Comparison of ENCODE assay signal across 17 cellular contexts in genomic region chr3:15007681-15008141, GRCh38. TPM values are rescaled to one million over a fixed set of nuclear protein-coding genes. Genes with fewer than 3 reads are reported as not detected.
DNase-seq lines count a peak whose midpoint lies in the region; ATAC-seq, FAIRE-seq and TF ChIP-seq lines count a peak whose summit lies in the region.
"Had no signal": no experiment of that assay in that cellular context is flagged by ENCODE, and none has a peak within 500 bp of the region (broad histone marks: within the 10 kb centered on the region; RNA-seq: fewer than 3 reads in every experiment).

No MANE protein-coding gene starts in this region.

- H3K9ac ChIP-seq in astrocyte (ENCODE audit: low read length) = no peak overlapping the region

- H3K9me3 ChIP-seq in breast epithelium (no peaks in the 10 kb centered on the region), astrocyte (ENCODE audit: insufficient read depth, low read depth, low read length) (no peaks in the 10 kb centered on the region), upper lobe of right lung (no peaks in the 10 kb centered on the region)
- H3K9me3 ChIP-seq: A549 had no signal

- peaks cover 28% of the 10 kb centered on the region for H4K20me1 ChIP-seq in astrocyte (ENCODE audit: insufficient read depth, low read length)

- H2AFZ ChIP-seq in astrocyte (ENCODE audit: low read depth, low read length) = no peak overlapping the region

- BruUV-seq in MCF 10A (replicated peaks; lab: Mats Ljungman, UMichigan) = no TSS peak

- peaks cover 50% of the 10 kb centered on the region for H3K36me3 Mint-ChIP-seq in MCF 10A (ENCODE audit: insufficient read depth, unreplicated experiment)
- H3K36me3 Mint-ChIP-seq in astrocyte (ENCODE audit: low read depth, unreplicated experiment) = peaks cover 26% of the 10 kb centered on the region

- peak; percentile 85 to 88 for ATAC-seq in left cardiac atrium
- ATAC-seq in upper lobe of right lung = peak; percentile 78
- ATAC-seq: A549 had no signal

- H3K27me3 Mint-ChIP-seq in MCF 10A (ENCODE audit: insufficient read depth, unreplicated experiment) (no peaks in the 10 kb centered on the region), astrocyte (ENCODE audit: low read depth, unreplicated experiment) (no peaks in the 10 kb centered on the region)
- H3K27me3 Mint-ChIP-seq: activated CD4-positive, alpha-beta T cell treated with anti-CD3 and anti-CD28 coated beads, Interleukin-2, amount 10 ng/mL, durations not matched to agents 7 days and 5 days had no signal

- H3K4me1 ChIP-seq in breast epithelium (no peaks in the 10 kb centered on the region), astrocyte (ENCODE audit: insufficient read depth, low read length) (no peaks in the 10 kb centered on the region), upper lobe of right lung (peaks cover 6% of the 10 kb centered on the region)
- H3K4me1 ChIP-seq: A549 had no signal

- DNase-seq in MCF 10A (ENCODE audit: unreplicated experiment) = peak; percentile 8
- DNase-seq in breast epithelium (ENCODE audit: low spot score in 2 of 2) = no peak
- DNase-seq in astrocyte (ENCODE audit: low read depth) = peak; percentile 91
- no peak for DNase-seq in left cardiac atrium
- DNase-seq in upper lobe of right lung = no peak
- no peak for DNase-seq in T-helper 2 cell
- no peak for DNase-seq in UCSD-AML1 (lab: John Stamatoyannopoulos, UW; ENCODE audit: unreplicated experiment)
- DNase-seq in amygdala (lab: John Stamatoyannopoulos, UW) = no peak
- DNase-seq: activated CD4-positive, alpha-beta T cell treated with anti-CD3 and anti-CD28 coated beads, Interleukin-2, amount 10 ng/mL, durations not matched to agents 7 days and 5 days; effector CD8-positive, alpha-beta T cell; GF-D8; H7; Karpas-422; NCI-H526 treated with DMSO at 0.1 percent for 48 hours; stimulated activated CD4-positive, alpha-beta T cell treated with anti-CD3 and anti-CD28 coated beads, Interleukin-12 subunit alpha, Interleukin-12 subunit beta, amount 100 ng/mL, for 4 hours had no signal

- CTCF ChIA-PET in MCF 10A (lab: Yijun Ruan, JAX) = interaction anchor here (0.6 kb wide), 1 partner anchor 198 kb away, joined by 3 read pairs; no protein-coding TSS in a partner anchor

- H3K4me2 ChIP-seq in astrocyte (ENCODE audit: low read length) = no peak overlapping the region
- H3K4me2 ChIP-seq: A549 had no signal

- intact Hi-C loops in MCF 10A (cut with micrococcal nuclease) = no loop called here
- intact Hi-C loops in breast epithelium (cut with DNase I; ENCODE audit: low total_unique reads) = no loop called here
- intact Hi-C loops in left cardiac atrium (cut with DNase I) = no loop called here
- intact Hi-C loops in upper lobe of right lung (cut with DNase I) = no loop called here

- H3K27ac ChIP-seq in breast epithelium = no peak overlapping the region
- no peak overlapping the region for H3K27ac ChIP-seq in astrocyte (ENCODE audit: low read depth, low read length)
- H3K27ac ChIP-seq in upper lobe of right lung = no peak overlapping the region
- H3K27ac ChIP-seq: A549, SK-N-MC had no signal

- H3K9me3 Mint-ChIP-seq in MCF 10A (ENCODE audit: unreplicated experiment) (no peaks in the 10 kb centered on the region), astrocyte (ENCODE audit: unreplicated experiment) (no peaks in the 10 kb centered on the region)
- H3K9me3 Mint-ChIP-seq: activated CD4-positive, alpha-beta T cell treated with anti-CD3 and anti-CD28 coated beads, Interleukin-2, amount 10 ng/mL, durations not matched to agents 7 days and 5 days had no signal

- peaks cover 12% of the 10 kb centered on the region for H3K79me2 ChIP-seq in astrocyte (ENCODE audit: insufficient read depth, low read length)

- H3K4me3 ChIP-seq in breast epithelium = no peak overlapping the region
- H3K4me3 ChIP-seq in astrocyte (ENCODE audit: insufficient read depth, low read depth, low read length) = no peak overlapping the region
- H3K4me3 ChIP-seq in upper lobe of right lung = no peak overlapping the region
- H3K4me3 ChIP-seq: A549, SK-N-MC had no signal

- H3K36me3 ChIP-seq in breast epithelium (no peaks in the 10 kb centered on the region), astrocyte (ENCODE audit: insufficient read depth, low read length) (no peaks in the 10 kb centered on the region), upper lobe of right lung (peaks cover 49% of the 10 kb centered on the region)

- H3K4me1 Mint-ChIP-seq in MCF 10A (ENCODE audit: insufficient read depth, unreplicated experiment) (peaks cover 6% of the 10 kb centered on the region), astrocyte (ENCODE audit: low read depth, unreplicated experiment) (peaks cover 23% of the 10 kb centered on the region)
- H3K4me1 Mint-ChIP-seq: activated CD4-positive, alpha-beta T cell treated with anti-CD3 and anti-CD28 coated beads, Interleukin-2, amount 10 ng/mL, durations not matched to agents 7 days and 5 days had no signal

- H3K27me3 ChIP-seq in breast epithelium = no peaks in the 10 kb centered on the region
- H3K27me3 ChIP-seq in astrocyte (ENCODE audit: insufficient read depth, low read length) = no peaks in the 10 kb centered on the region
- no peaks in the 10 kb centered on the region for H3K27me3 ChIP-seq in upper lobe of right lung

- no peak overlapping the region for H3K4me3 Mint-ChIP-seq in MCF 10A (ENCODE audit: unreplicated experiment)
- H3K4me3 Mint-ChIP-seq in astrocyte (ENCODE audit: unreplicated experiment) = no peak overlapping the region
- H3K4me3 Mint-ChIP-seq: activated CD4-positive, alpha-beta T cell treated with anti-CD3 and anti-CD28 coated beads, Interleukin-2, amount 10 ng/mL, durations not matched to agents 7 days and 5 days had no signal

- no peak for FAIRE-seq in astrocyte (lab: Jason Lieb, UNC)
- FAIRE-seq: A549 had no signal

- TF ChIP-seq POLR2A in breast epithelium (IDR thresholded peaks at IDR 0.05) = no peak

- no peak for TF ChIP-seq CTCF in MCF 10A (IDR thresholded peaks at IDR 0.05; ENCODE audit: unreplicated experiment)
- no peak for TF ChIP-seq CTCF in breast epithelium (IDR thresholded peaks at IDR 0.05)
- TF ChIP-seq CTCF in astrocyte (IDR thresholded peaks at IDR 0.05; ENCODE audit: insufficient read depth, low read depth, low read length) = no peak
- no peak for TF ChIP-seq CTCF in upper lobe of right lung (IDR thresholded peaks at IDR 0.05)

- H3K27ac Mint-ChIP-seq in MCF 10A (ENCODE audit: low read depth, unreplicated experiment) (no peak overlapping the region), astrocyte (ENCODE audit: unreplicated experiment) (no peak overlapping the region)
- H3K27ac Mint-ChIP-seq: activated CD4-positive, alpha-beta T cell treated with anti-CD3 and anti-CD28 coated beads, Interleukin-2, amount 10 ng/mL, durations not matched to agents 7 days and 5 days had no signal

- POLR2A ChIA-PET in MCF 10A (lab: Yijun Ruan, JAX) = interaction anchor here (1.2 kb wide), 1 partner anchor 44 kb away, joined by 3 read pairs; no protein-coding TSS in a partner anchor

RNA-seq across cellular contexts. Expression of gene MRPS25, which starts 57.4 kb away (rescaled TPM):
- total RNA-seq in MCF 10A (2022) = 81.0 and 87.2 TPM in 2 replicates
- total RNA-seq in breast epithelium = 10 to 100 TPM; 19.5 to 40.0 (median 36.4) TPM
- total RNA-seq in astrocyte = 32.9 and 38.9 TPM in 2 replicates
- 10 to 100 TPM; 88.1 to 88.4 TPM for total RNA-seq in left cardiac atrium
- total RNA-seq in upper lobe of right lung = 60.2 TPM

Comparison
In these comparisons a context has a peak if more than half of its experiments do, and no peak if none do; other contexts are left out.
1. DNase-seq: peak in MCF 10A (single experiment) and astrocyte (single experiment); none in breast epithelium (0 of 2), left cardiac atrium (single experiment), upper lobe of right lung (single experiment), T-helper 2 cell (0 of 5), UCSD-AML1 (single experiment) and amygdala (0 of 56).